Comparison of ENCODE assay signal across 9 cellular contexts in genomic region chr6:148761532-148761951, GRCh38. TPM values are rescaled to one million over a fixed set of nuclear protein-coding genes. Genes with fewer than 3 reads are reported as not detected.
DNase-seq lines count a peak whose midpoint lies in the region; ATAC-seq and TF ChIP-seq lines count a peak whose summit lies in the region.
"Had no signal": no experiment of that assay in that cellular context is flagged by ENCODE, and none has a peak within 500 bp of the region (broad histone marks: within the 10 kb centered on the region; RNA-seq: fewer than 3 reads in every experiment).

No MANE protein-coding gene starts in this region.

- H3K27ac Mint-ChIP-seq in activated T-cell treated with anti-CD3 and anti-CD28 coated beads, Interleukin-2, amount 50 U/mL, for 24 hours, result peak overlapping the region; percentile 92
- H3K27ac Mint-ChIP-seq in stimulated activated effector memory CD8-positive, alpha-beta T cell treated with anti-CD3 and anti-CD28 coated beads, Interleukin-12 subunit alpha, Interleukin-12 subunit beta, amount 100 ng/mL, for 72 hours, result peak overlapping the region; percentile 73

- H3K4me3 Mint-ChIP-seq in activated T-cell treated with anti-CD3 and anti-CD28 coated beads, Interleukin-2, amount 50 U/mL, for 24 hours, result peak overlapping the region; percentile 66
- H3K4me3 Mint-ChIP-seq in stimulated activated effector memory CD8-positive, alpha-beta T cell treated with anti-CD3 and anti-CD28 coated beads, Interleukin-12 subunit alpha, Interleukin-12 subunit beta, amount 100 ng/mL, for 72 hours, result peak overlapping the region; percentile 66

- H3K4me1 ChIP-seq in cardiac muscle cell (ENCODE audit: low read depth), result peaks cover 26% of the 10 kb centered on the region

- DNase-seq in activated CD4-positive, alpha-beta T cell treated with anti-CD3 and anti-CD28 coated beads for 48 hours, result peak; percentile 26
- DNase-seq in activated CD4-positive, alpha-beta T cell treated with anti-CD3 and anti-CD28 coated beads, Interleukin-2, amount 50 U/mL, for 4 hours, result no peak
- DNase-seq in activated T-cell treated with anti-CD3 and anti-CD28 coated beads, Interleukin-2, amount 50 U/mL, for 24 hours, result no peak
- DNase-seq in cardiac muscle cell (ENCODE audit: low read depth in 1 of 2, low spot score in 1 of 2) (peak in 1 of 2 donors; percentile 13), NCI-H446 treated with DMSO at 0.1 percent for 48 hours (lab: John Stamatoyannopoulos, UW) (no peak), SKM-1 treated with dmso at 0.1 percent for 144 hours (lab: John Stamatoyannopoulos, UW; ENCODE audit: unreplicated experiment) (no peak), NCI-H69 (lab: John Stamatoyannopoulos, UW) (no peak)
- peak; percentile 18 to 72 for DNase-seq in stimulated activated effector memory CD8-positive, alpha-beta T cell treated with anti-CD3 and anti-CD28 coated beads, Interleukin-12 subunit alpha, Interleukin-12 subunit beta, amount 100 ng/mL, for 72 hours (ENCODE audit: low spot score in 2 of 2)

- TF ChIP-seq CTCF in cardiac muscle cell (IDR thresholded peaks at IDR 0.05; ENCODE audit: low read depth, low read length), result no peak

- H3K9me3 ChIP-seq in cardiac muscle cell (ENCODE audit: low read depth), result no peaks in the 10 kb centered on the region

- H3K4me3 ChIP-seq in cardiac muscle cell, result no peak overlapping the region

- ATAC-seq in stimulated activated effector memory CD8-positive, alpha-beta T cell treated with anti-CD3 and anti-CD28 coated beads, Interleukin-12 subunit alpha, Interleukin-12 subunit beta, amount 100 ng/mL, for 72 hours, result no peak

- H3K27me3 Mint-ChIP-seq in activated T-cell treated with anti-CD3 and anti-CD28 coated beads, Interleukin-2, amount 50 U/mL, for 24 hours, result peaks cover 18% of the 10 kb centered on the region

- no peaks in the 10 kb centered on the region for H3K36me3 Mint-ChIP-seq in activated T-cell treated with anti-CD3 and anti-CD28 coated beads, Interleukin-2, amount 50 U/mL, for 24 hours (ENCODE audit: low read depth)
- peaks cover 20% of the 10 kb centered on the region for H3K36me3 Mint-ChIP-seq in stimulated activated effector memory CD8-positive, alpha-beta T cell treated with anti-CD3 and anti-CD28 coated beads, Interleukin-12 subunit alpha, Interleukin-12 subunit beta, amount 100 ng/mL, for 72 hours

- H3K27me3 ChIP-seq in cardiac muscle cell, result no peaks in the 10 kb centered on the region

- peaks cover 66% of the 10 kb centered on the region for H3K4me1 Mint-ChIP-seq in activated T-cell treated with anti-CD3 and anti-CD28 coated beads, Interleukin-2, amount 50 U/mL, for 24 hours (ENCODE audit: low read depth)
- peaks cover 70% of the 10 kb centered on the region for H3K4me1 Mint-ChIP-seq in stimulated activated effector memory CD8-positive, alpha-beta T cell treated with anti-CD3 and anti-CD28 coated beads, Interleukin-12 subunit alpha, Interleukin-12 subunit beta, amount 100 ng/mL, for 72 hours

- no peaks in the 10 kb centered on the region for H3K36me3 ChIP-seq in cardiac muscle cell

- H3K9me3 Mint-ChIP-seq in activated T-cell treated with anti-CD3 and anti-CD28 coated beads, Interleukin-2, amount 50 U/mL, for 24 hours, result peaks cover 3% of the 10 kb centered on the region
- no peaks in the 10 kb centered on the region for H3K9me3 Mint-ChIP-seq in stimulated activated effector memory CD8-positive, alpha-beta T cell treated with anti-CD3 and anti-CD28 coated beads, Interleukin-12 subunit alpha, Interleukin-12 subunit beta, amount 100 ng/mL, for 72 hours

- H3K27ac ChIP-seq in cardiac muscle cell, result peak overlapping the region; percentile 69
- H3K27ac ChIP-seq: C4-2B had no signal

RNA-seq across cellular contexts. Expression of gene UST, which starts 14.7 kb away (rescaled TPM):
- total RNA-seq in cardiac muscle cell, result 2.9 and 4.0 TPM in 2 replicates
- polyA plus RNA-seq in cardiac muscle cell, result 2.9 and 6.5 TPM in 2 replicates

Comparison
In these comparisons a context has a peak if more than half of its experiments do, and no peak if none do; other contexts are left out.
1. DNase-seq: peak in activated CD4-positive, alpha-beta T cell treated with anti-CD3 and anti-CD28 coated beads for 48 hours (single experiment) and stimulated activated effector memory CD8-positive, alpha-beta T cell treated with anti-CD3 and anti-CD28 coated beads, Interleukin-12 subunit alpha, Interleukin-12 subunit beta, amount 100 ng/mL, for 72 hours (2 of 2); none in activated CD4-positive, alpha-beta T cell treated with anti-CD3 and anti-CD28 coated beads, Interleukin-2, amount 50 U/mL, for 4 hours (0 of 2), activated T-cell treated with anti-CD3 and anti-CD28 coated beads, Interleukin-2, amount 50 U/mL, for 24 hours (single experiment), NCI-H446 treated with DMSO at 0.1 percent for 48 hours (single experiment), SKM-1 treated with dmso at 0.1 percent for 144 hours (single experiment) and NCI-H69 (single experiment).